Comparison of ENCODE assay signal across 25 cellular contexts in the genomic region with DNA sequence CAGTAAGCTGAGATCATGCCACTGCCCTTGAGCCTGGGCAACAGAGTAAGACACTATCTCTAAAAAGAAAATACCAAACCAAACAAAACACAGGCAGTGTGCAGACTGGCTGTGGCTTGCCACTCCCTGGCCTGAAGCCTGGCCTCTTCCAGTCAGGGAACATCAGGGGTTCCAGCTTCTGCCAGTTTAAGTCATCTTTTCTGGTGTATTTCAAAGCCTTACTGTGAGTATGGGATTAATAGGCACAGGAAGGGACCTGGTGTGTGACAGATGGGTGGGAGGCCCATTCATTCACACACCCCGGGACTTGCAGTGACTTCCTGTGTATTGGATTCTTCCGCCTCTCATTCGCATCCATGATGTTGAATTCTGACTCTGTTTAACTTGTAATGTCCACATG. TPM values are rescaled to one million over a fixed set of nuclear protein-coding genes. Genes with fewer than 3 reads are reported as not detected.
A peak's percentile ranks its signal among the peaks of the same experiment; 100 is the strongest.
DNase-seq lines count a peak whose midpoint lies in the region; ATAC-seq and TF ChIP-seq lines count a peak whose summit lies in the region.
"Had no signal": no experiment of that assay in that cellular context is flagged by ENCODE, and none has a peak within 500 bp of the region (broad histone marks: within the 10 kb centered on the region; RNA-seq: fewer than 3 reads in every experiment).

No MANE protein-coding gene starts in this region.

- no peak overlapping the region for H3K4me3 Mint-ChIP-seq in CD4-positive, alpha-beta T cell
- no peak overlapping the region for H3K4me3 Mint-ChIP-seq in activated naive CD4-positive, alpha-beta T cell treated with anti-CD3 and anti-CD28 coated beads for 36 hours
- H3K4me3 Mint-ChIP-seq: CD8-positive, alpha-beta T cell; H9; HFFc6; T-cell had no signal

- H2AFZ ChIP-seq in osteoblast (ENCODE audit: low read length): no peak overlapping the region

- H3K4me2 ChIP-seq in osteoblast (ENCODE audit: insufficient read depth, low read length): no peak overlapping the region
- H3K4me2 ChIP-seq: BLaER1 had no signal

- intact Hi-C loops in CD4-positive, alpha-beta T cell (cut with DNase I, micrococcal nuclease): no loop called here
- intact Hi-C loops in activated naive CD4-positive, alpha-beta T cell treated with anti-CD3 and anti-CD28 coated beads for 36 hours (cut with micrococcal nuclease): no loop called here

- TF ChIP-seq CTCF in RWPE1 (conservative IDR thresholded peaks at IDR 0.05; ENCODE audit: low read depth) (no peak), osteoblast (IDR thresholded peaks at IDR 0.05; ENCODE audit: extremely low read depth, low read depth, low read length) (no peak)
- no peak for TF ChIP-seq CTCF in CD4-positive, alpha-beta T cell (IDR thresholded peaks at IDR 0.05)

- ATAC-seq in CD4-positive, alpha-beta T cell (ENCODE audit: poor library complexity): no peak
- ATAC-seq in HG03045 (IDR thresholded peaks at IDR 0.05; ENCODE audit: unreplicated experiment): no peak
- ATAC-seq: CD8-positive, alpha-beta T cell; T-cell had no signal

- peaks cover 66% of the 10 kb centered on the region for H3K36me3 Mint-ChIP-seq in CD4-positive, alpha-beta T cell (ENCODE audit: low read depth)
- peaks cover 6% of the 10 kb centered on the region for H3K36me3 Mint-ChIP-seq in activated naive CD4-positive, alpha-beta T cell treated with anti-CD3 and anti-CD28 coated beads for 36 hours (ENCODE audit: low read depth)

- POLR2A ChIA-PET in RWPE1 (lab: Yijun Ruan, JAX; ENCODE audit: low non-redundant PET): no interaction called here
- POLR2A ChIA-PET in CD4-positive, alpha-beta T cell (lab: Charles Lee): no interaction called here

- no peak overlapping the region for H3K27ac Mint-ChIP-seq in CD4-positive, alpha-beta T cell
- no peak overlapping the region for H3K27ac Mint-ChIP-seq in activated naive CD4-positive, alpha-beta T cell treated with anti-CD3 and anti-CD28 coated beads for 36 hours
- H3K27ac Mint-ChIP-seq: CD8-positive, alpha-beta T cell; HFFc6; T-cell had no signal

- H3K79me2 ChIP-seq in osteoblast (ENCODE audit: insufficient read depth, low read length): no peaks in the 10 kb centered on the region

- H3K4me1 ChIP-seq in osteoblast (ENCODE audit: insufficient read depth, low read length): no peaks in the 10 kb centered on the region
- H3K4me1 ChIP-seq: Peyer's patch, SJCRH30 had no signal

- H3K9me3 ChIP-seq in osteoblast (ENCODE audit: low read depth, low read length): no peaks in the 10 kb centered on the region
- no peaks in the 10 kb centered on the region for H3K9me3 ChIP-seq in CD4-positive, alpha-beta T cell (ENCODE audit: control insufficient read depth, low read length)
- H3K9me3 ChIP-seq: BLaER1, Peyer's patch, SJCRH30 had no signal

- H3K9me3 Mint-ChIP-seq in CD4-positive, alpha-beta T cell: no peaks in the 10 kb centered on the region
- H3K9me3 Mint-ChIP-seq in activated naive CD4-positive, alpha-beta T cell treated with anti-CD3 and anti-CD28 coated beads for 36 hours: no peaks in the 10 kb centered on the region
- H3K9me3 Mint-ChIP-seq: CD8-positive, alpha-beta T cell; H9; HFFc6; T-cell had no signal

- CTCF ChIA-PET in RWPE1 (lab: Yijun Ruan, JAX): interaction anchor here (1.5 kb wide), 1 partner anchor 191 kb away, joined by 4 read pairs; no protein-coding TSS in a partner anchor
- CTCF ChIA-PET in CD4-positive, alpha-beta T cell (lab: Charles Lee): no interaction called here
- CTCF ChIA-PET in activated naive CD4-positive, alpha-beta T cell treated with anti-CD3 and anti-CD28 coated beads for 36 hours (lab: Charles Lee): no interaction called here

- no peaks in the 10 kb centered on the region for H3K4me1 Mint-ChIP-seq in CD4-positive, alpha-beta T cell (ENCODE audit: low read depth)
- H3K4me1 Mint-ChIP-seq in activated naive CD4-positive, alpha-beta T cell treated with anti-CD3 and anti-CD28 coated beads for 36 hours (ENCODE audit: low read depth): no peaks in the 10 kb centered on the region
- H3K4me1 Mint-ChIP-seq: H9, T-cell had no signal

- DNase-seq in EH (ENCODE audit: low read depth): peak; percentile 11
- DNase-seq in RWPE1 (ENCODE audit: low spot score): no peak
- peak; percentile 72 for DNase-seq in cerebellum (ENCODE audit: low spot score)
- DNase-seq in osteoblast (ENCODE audit: insufficient read length, low spot score, missing footprints): peak; percentile 81
- DNase-seq in CD4-positive, alpha-beta T cell: no peak
- DNase-seq in activated naive CD4-positive, alpha-beta T cell treated with anti-CD3 and anti-CD28 coated beads for 36 hours: no peak
- DNase-seq: CD8-positive, alpha-beta T cell; GF-D8; H9; HFFc6; KBM-7; MM.1S; NCI-H1048; NCI-H1417 treated with DMSO at 0.1 percent for 48 hours; NCI-H187 treated with DMSO at 0.1 percent for 48 hours; NCI-H2107; NCI-H2227 treated with DMSO at 0.1 percent for 48 hours; NCI-H510A treated with DMSO at 0.1 percent for 48 hours; NCI-H774; Peyer's patch; SJCRH30; T-cell had no signal

- H3K27me3 ChIP-seq in osteoblast (ENCODE audit: insufficient read depth, low read length): no peaks in the 10 kb centered on the region
- H3K27me3 ChIP-seq in CD4-positive, alpha-beta T cell (ENCODE audit: control insufficient read depth, insufficient read depth, low read length): no peaks in the 10 kb centered on the region
- H3K27me3 ChIP-seq: BLaER1, Peyer's patch, SJCRH30 had no signal

- no peaks in the 10 kb centered on the region for H3K27me3 Mint-ChIP-seq in CD4-positive, alpha-beta T cell
- H3K27me3 Mint-ChIP-seq in activated naive CD4-positive, alpha-beta T cell treated with anti-CD3 and anti-CD28 coated beads for 36 hours (ENCODE audit: low read depth): no peaks in the 10 kb centered on the region
- H3K27me3 Mint-ChIP-seq: T-cell had no signal

- peaks cover 43% of the 10 kb centered on the region for H3K36me3 ChIP-seq in osteoblast (ENCODE audit: insufficient read depth, low read length)

- H3K4me3 ChIP-seq in osteoblast (ENCODE audit: insufficient read depth, low read length): no peak overlapping the region
- H3K4me3 ChIP-seq: BLaER1, Peyer's patch, SJCRH30 had no signal

- H4K20me1 ChIP-seq in osteoblast (ENCODE audit: insufficient read depth, low read length): peaks cover 4% of the 10 kb centered on the region
- H4K20me1 ChIP-seq: BLaER1 had no signal

- peak overlapping the region; percentile 10; the same call in 1 of the 2 replicates for H3K27ac ChIP-seq in RWPE1
- H3K27ac ChIP-seq in osteoblast (ENCODE audit: low read depth, low read length): no peak overlapping the region
- H3K27ac ChIP-seq in CD4-positive, alpha-beta T cell (ENCODE audit: low read depth, low read length): no peak overlapping the region
- H3K27ac ChIP-seq: Peyer's patch, SJCRH30 had no signal

RNA-seq across cellular contexts. Expression of a gene that starts 26.9 kb away (rescaled TPM):
- total RNA-seq in cerebellum (0.09 TPM), osteoblast (under 0.01 TPM in 2 replicates)
- total RNA-seq in CD4-positive, alpha-beta T cell: not detected
- total RNA-seq in activated naive CD4-positive, alpha-beta T cell treated with anti-CD3 and anti-CD28 coated beads for 36 hours: not detected
- total RNA-seq: CD8-positive, alpha-beta T cell; H9; HFFc6; HT1080 had no signal

RNA-seq across cellular contexts. Expression of a gene that starts 32.7 kb away (rescaled TPM):
- 61.6 TPM for total RNA-seq in cerebellum
- 24.2 and 29.8 TPM in 2 replicates for total RNA-seq in osteoblast
- total RNA-seq in CD4-positive, alpha-beta T cell: 10 to 100 TPM; 52.4 to 53.7 TPM
- 10 to 100 TPM; 18.8 to 20.6 TPM for total RNA-seq in activated naive CD4-positive, alpha-beta T cell treated with anti-CD3 and anti-CD28 coated beads for 36 hours

Comparison
In these comparisons a context has a peak if more than half of its experiments do, and no peak if none do; other contexts are left out.
1. DNase-seq: peak in EH (single experiment), cerebellum (single experiment) and osteoblast (single experiment); none in RWPE1 (single experiment), CD4-positive, alpha-beta T cell (0 of 10) and activated naive CD4-positive, alpha-beta T cell treated with anti-CD3 and anti-CD28 coated beads for 36 hours (single experiment).